In genomic region chr19:45066921-45067661, GRCh38 we compare ENCODE assay signal across 2 cellular contexts.
TF ChIP-seq lines count a peak whose summit lies in the region.

No MANE protein-coding gene starts in this region.

TF ChIP-seq in SK-N-SH, 30 proteins besides CTCF, POLR2A, EP300 and RAD21:
- no peak for TF ChIP-seq SIN3A (IDR thresholded peaks at IDR 0.05; ENCODE audit: borderline replicate concordance, low read depth, low read length)
- no peak for TF ChIP-seq SMC3 (IDR thresholded peaks at IDR 0.05; ENCODE audit: low read depth, low read length)
- no peak for TF ChIP-seq FOXM1 (IDR thresholded peaks at IDR 0.05; ENCODE audit: low read depth)
- TF ChIP-seq RFX5 (IDR thresholded peaks at IDR 0.05; ENCODE audit: low read length): no peak
- TF ChIP-seq IRF3 (IDR thresholded peaks at IDR 0.05; ENCODE audit: low read depth, low read length): no peak
- TF ChIP-seq MAX (IDR thresholded peaks at IDR 0.05; ENCODE audit: low read depth): no peak
- no peak for TF ChIP-seq REST (IDR thresholded peaks at IDR 0.05; ENCODE audit: low read depth, low read length)
- no peak for TF ChIP-seq ZBTB33 (IDR thresholded peaks at IDR 0.05; ENCODE audit: borderline replicate concordance, low read depth)
- TF ChIP-seq GATA2 (CRISPR knock-in tag; IDR thresholded peaks at IDR 0.05): no peak
- no peak for TF ChIP-seq TCF12 (IDR thresholded peaks at IDR 0.05)
- TF ChIP-seq RCOR1 (IDR thresholded peaks at IDR 0.05; ENCODE audit: low read length): no peak
- TF ChIP-seq TEAD4 (IDR thresholded peaks at IDR 0.05; ENCODE audit: borderline replicate concordance, insufficient read depth): no peak
- TF ChIP-seq FOXJ3 (CRISPR knock-in tag; IDR thresholded peaks at IDR 0.05): no peak
- TF ChIP-seq POLR2AphosphoS5 (IDR thresholded peaks at IDR 0.05; ENCODE audit: low read depth, low read length): no peak
- no peak for TF ChIP-seq MXI1 (IDR thresholded peaks at IDR 0.05; ENCODE audit: low read depth, low read length)
- TF ChIP-seq, protein P1, sequence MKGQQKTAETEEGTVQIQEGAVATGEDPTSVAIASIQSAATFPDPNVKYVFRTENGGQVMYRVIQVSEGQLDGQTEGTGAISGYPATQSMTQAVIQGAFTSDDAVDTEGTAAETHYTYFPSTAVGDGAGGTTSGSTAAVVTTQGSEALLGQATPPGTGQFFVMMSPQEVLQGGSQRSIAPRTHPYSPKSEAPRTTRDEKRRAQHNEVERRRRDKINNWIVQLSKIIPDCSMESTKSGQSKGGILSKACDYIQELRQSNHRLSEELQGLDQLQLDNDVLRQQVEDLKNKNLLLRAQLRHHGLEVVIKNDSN (IDR thresholded peaks at IDR 0.05; ENCODE audit: borderline replicate concordance, low read depth): no peak
- no peak for TF ChIP-seq ELF1 (IDR thresholded peaks at IDR 0.05)
- TF ChIP-seq, protein P2, sequence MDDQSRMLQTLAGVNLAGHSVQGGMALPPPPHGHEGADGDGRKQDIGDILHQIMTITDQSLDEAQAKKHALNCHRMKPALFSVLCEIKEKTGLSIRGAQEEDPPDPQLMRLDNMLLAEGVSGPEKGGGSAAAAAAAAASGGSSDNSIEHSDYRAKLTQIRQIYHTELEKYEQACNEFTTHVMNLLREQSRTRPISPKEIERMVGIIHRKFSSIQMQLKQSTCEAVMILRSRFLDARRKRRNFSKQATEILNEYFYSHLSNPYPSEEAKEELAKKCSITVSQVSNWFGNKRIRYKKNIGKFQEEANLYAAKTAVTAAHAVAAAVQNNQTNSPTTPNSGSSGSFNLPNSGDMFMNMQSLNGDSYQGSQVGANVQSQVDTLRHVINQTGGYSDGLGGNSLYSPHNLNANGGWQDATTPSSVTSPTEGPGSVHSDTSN (IDR thresholded peaks at IDR 0.05): no peak
- TF ChIP-seq, protein P3, sequence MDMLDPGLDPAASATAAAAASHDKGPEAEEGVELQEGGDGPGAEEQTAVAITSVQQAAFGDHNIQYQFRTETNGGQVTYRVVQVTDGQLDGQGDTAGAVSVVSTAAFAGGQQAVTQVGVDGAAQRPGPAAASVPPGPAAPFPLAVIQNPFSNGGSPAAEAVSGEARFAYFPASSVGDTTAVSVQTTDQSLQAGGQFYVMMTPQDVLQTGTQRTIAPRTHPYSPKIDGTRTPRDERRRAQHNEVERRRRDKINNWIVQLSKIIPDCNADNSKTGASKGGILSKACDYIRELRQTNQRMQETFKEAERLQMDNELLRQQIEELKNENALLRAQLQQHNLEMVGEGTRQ (IDR thresholded peaks at IDR 0.05; ENCODE audit: borderline replicate concordance, low read depth, low read length): no peak
- no peak for TF ChIP-seq FOSL2 (IDR thresholded peaks at IDR 0.05; ENCODE audit: borderline replicate concordance, low read depth)

TF ChIP-seq in SK-N-SH treated with all-trans-retinoic acid at 6 μM for 48 hours, 23 proteins besides CTCF, POLR2A, EP300 and RAD21:
- TF ChIP-seq, protein P4, sequence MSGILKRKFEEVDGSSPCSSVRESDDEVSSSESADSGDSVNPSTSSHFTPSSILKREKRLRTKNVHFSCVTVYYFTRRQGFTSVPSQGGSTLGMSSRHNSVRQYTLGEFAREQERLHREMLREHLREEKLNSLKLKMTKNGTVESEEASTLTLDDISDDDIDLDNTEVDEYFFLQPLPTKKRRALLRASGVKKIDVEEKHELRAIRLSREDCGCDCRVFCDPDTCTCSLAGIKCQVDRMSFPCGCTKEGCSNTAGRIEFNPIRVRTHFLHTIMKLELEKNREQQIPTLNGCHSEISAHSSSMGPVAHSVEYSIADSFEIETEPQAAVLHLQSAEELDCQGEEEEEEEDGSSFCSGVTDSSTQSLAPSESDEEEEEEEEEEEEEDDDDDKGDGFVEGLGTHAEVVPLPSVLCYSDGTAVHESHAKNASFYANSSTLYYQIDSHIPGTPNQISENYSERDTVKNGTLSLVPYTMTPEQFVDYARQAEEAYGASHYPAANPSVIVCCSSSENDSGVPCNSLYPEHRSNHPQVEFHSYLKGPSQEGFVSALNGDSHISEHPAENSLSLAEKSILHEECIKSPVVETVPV (CRISPR knock-in tag; IDR thresholded peaks at IDR 0.05): no peak
- TF ChIP-seq ARNTL (CRISPR knock-in tag; IDR thresholded peaks at IDR 0.05; ENCODE audit: borderline replicate concordance, low read depth): no peak
- TF ChIP-seq, protein P5, sequence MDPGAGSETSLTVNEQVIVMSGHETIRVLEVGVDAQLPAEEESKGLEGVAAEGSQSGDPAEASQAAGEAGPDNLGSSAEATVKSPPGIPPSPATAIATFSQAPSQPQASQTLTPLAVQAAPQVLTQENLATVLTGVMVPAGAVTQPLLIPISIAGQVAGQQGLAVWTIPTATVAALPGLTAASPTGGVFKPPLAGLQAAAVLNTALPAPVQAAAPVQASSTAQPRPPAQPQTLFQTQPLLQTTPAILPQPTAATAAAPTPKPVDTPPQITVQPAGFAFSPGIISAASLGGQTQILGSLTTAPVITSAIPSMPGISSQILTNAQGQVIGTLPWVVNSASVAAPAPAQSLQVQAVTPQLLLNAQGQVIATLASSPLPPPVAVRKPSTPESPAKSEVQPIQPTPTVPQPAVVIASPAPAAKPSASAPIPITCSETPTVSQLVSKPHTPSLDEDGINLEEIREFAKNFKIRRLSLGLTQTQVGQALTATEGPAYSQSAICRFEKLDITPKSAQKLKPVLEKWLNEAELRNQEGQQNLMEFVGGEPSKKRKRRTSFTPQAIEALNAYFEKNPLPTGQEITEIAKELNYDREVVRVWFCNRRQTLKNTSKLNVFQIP (CRISPR knock-in tag; IDR thresholded peaks at IDR 0.05; ENCODE audit: borderline replicate concordance, low read depth): no peak
